ENCODE assay signal across 9 cellular contexts in genomic region chr10:73965890-73966768, GRCh38. TPM values are rescaled to one million over a fixed set of nuclear protein-coding genes. Genes with fewer than 3 reads are reported as not detected.
DNase-seq lines count a peak whose midpoint lies in the region; ATAC-seq and TF ChIP-seq lines count a peak whose summit lies in the region.
"Had no signal": no experiment of that assay in that cellular context is flagged by ENCODE, and none has a peak within 500 bp of the region (broad histone marks: within the 10 kb centered on the region; RNA-seq: fewer than 3 reads in every experiment).

No MANE protein-coding gene starts in this region.

- in situ Hi-C loops in T47D (cut with HindIII; ENCODE audit: low pct_unique_long_range_greater_than_20kb, low sequenced_read_pairs): no loop called here

- peaks cover 5% of the 10 kb centered on the region for H3K4me1 Mint-ChIP-seq in activated naive CD8-positive, alpha-beta T cell treated with anti-CD3 and anti-CD28 coated beads, Interleukin-2, amount 50 U/mL, for 24 hours
- H3K4me1 Mint-ChIP-seq in natural killer cell treated with Interleukin-12 subunit alpha and Interleukin-12 subunit beta and Interleukin-15 and Interleukin-18, amount 100 ng/mL, for 72 hours (ENCODE audit: low read depth in 2 of 2): peaks cover 35 to 38% of the 10 kb centered on the region in 2 donors

- H3K4me2 ChIP-seq in skeletal muscle satellite cell (ENCODE audit: low read length): peak overlapping the region; percentile 67

- no peak for ATAC-seq in activated naive CD8-positive, alpha-beta T cell treated with anti-CD3 and anti-CD28 coated beads, Interleukin-2, amount 50 U/mL, for 24 hours
- ATAC-seq in natural killer cell treated with Interleukin-12 subunit alpha and Interleukin-12 subunit beta and Interleukin-15 and Interleukin-18, amount 100 ng/mL, for 72 hours: no peak

- TF ChIP-seq CTCF in AG04450 (IDR thresholded peaks at IDR 0.05; ENCODE audit: low read depth, low read length): no peak

- H3K9me3 Mint-ChIP-seq in activated naive CD8-positive, alpha-beta T cell treated with anti-CD3 and anti-CD28 coated beads, Interleukin-2, amount 50 U/mL, for 24 hours: no peaks in the 10 kb centered on the region
- H3K9me3 Mint-ChIP-seq in natural killer cell treated with Interleukin-12 subunit alpha and Interleukin-12 subunit beta and Interleukin-15 and Interleukin-18, amount 100 ng/mL, for 72 hours: no peaks in the 10 kb centered on the region
- H3K9me3 Mint-ChIP-seq: activated naive CD4-positive, alpha-beta T cell treated with anti-CD3 and anti-CD28 coated beads, Interleukin-2, amount 50 U/mL, for 24 hours had no signal

- DNase-seq in AG04450 (ENCODE audit: low read depth, low spot score) (peak; percentile 98), NCI-H1048 (lab: John Stamatoyannopoulos, UW) (peak; percentile 28), T47D (ENCODE audit: low read depth in 1 of 2, low spot score in 1 of 2) (peak; percentile 65 to 86), iPS-NIHi11 (ENCODE audit: low spot score) (peak; percentile 92), NK-92 (lab: John Stamatoyannopoulos, UW; ENCODE audit: unreplicated experiment) (no peak)
- DNase-seq in activated naive CD8-positive, alpha-beta T cell treated with anti-CD3 and anti-CD28 coated beads, Interleukin-2, amount 50 U/mL, for 24 hours: no peak
- DNase-seq in natural killer cell treated with Interleukin-12 subunit alpha and Interleukin-12 subunit beta and Interleukin-15 and Interleukin-18, amount 100 ng/mL, for 72 hours (ENCODE audit: low spot score): no peak

- POLR2A ChIA-PET in AG04450 (lab: Yijun Ruan, JAX): interaction anchor here (0.5 to 2.4 kb wide), 13 partner anchors 10 to 120 kb away, joined by 3 to 20 read pairs (median 4); partner anchors contain the start of gene VCL

- no peaks in the 10 kb centered on the region for H3K27me3 Mint-ChIP-seq in activated naive CD8-positive, alpha-beta T cell treated with anti-CD3 and anti-CD28 coated beads, Interleukin-2, amount 50 U/mL, for 24 hours
- H3K27me3 Mint-ChIP-seq in natural killer cell treated with Interleukin-12 subunit alpha and Interleukin-12 subunit beta and Interleukin-15 and Interleukin-18, amount 100 ng/mL, for 72 hours: no peaks in the 10 kb centered on the region
- H3K27me3 Mint-ChIP-seq: activated naive CD4-positive, alpha-beta T cell treated with anti-CD3 and anti-CD28 coated beads, Interleukin-2, amount 50 U/mL, for 24 hours had no signal

- no peaks in the 10 kb centered on the region for H3K36me3 ChIP-seq in skeletal muscle satellite cell (ENCODE audit: insufficient read depth, low read length)

- H3K9me3 ChIP-seq in AG04450 (ENCODE audit: control insufficient read depth, insufficient read depth, low read length): no peaks in the 10 kb centered on the region
- no peaks in the 10 kb centered on the region for H3K9me3 ChIP-seq in skeletal muscle satellite cell (replicated peaks; ENCODE audit: low read length)

- H3K4me1 ChIP-seq in skeletal muscle satellite cell (ENCODE audit: control insufficient read depth, insufficient read depth, low read length): peaks cover 23% of the 10 kb centered on the region

- CTCF ChIA-PET in AG04450 (lab: Charles Lee): interaction anchor here (0.8 to 3.2 kb wide), 4 partner anchors 10 to 80 kb away, joined by 3 to 16 read pairs (median 4); no protein-coding TSS in a partner anchor

- peak overlapping the region; percentile 62 for H3K9ac ChIP-seq in skeletal muscle satellite cell (ENCODE audit: low read depth, low read length)

- peak overlapping the region; percentile 97 for H3K27ac ChIP-seq in AG04450 (ENCODE audit: low read depth, low read length)

- H3K4me3 Mint-ChIP-seq in activated naive CD8-positive, alpha-beta T cell treated with anti-CD3 and anti-CD28 coated beads, Interleukin-2, amount 50 U/mL, for 24 hours: no peak overlapping the region
- no peak overlapping the region for H3K4me3 Mint-ChIP-seq in natural killer cell treated with Interleukin-12 subunit alpha and Interleukin-12 subunit beta and Interleukin-15 and Interleukin-18, amount 100 ng/mL, for 72 hours
- H3K4me3 Mint-ChIP-seq: activated naive CD4-positive, alpha-beta T cell treated with anti-CD3 and anti-CD28 coated beads, Interleukin-2, amount 50 U/mL, for 24 hours had no signal

- H3K36me3 Mint-ChIP-seq in activated naive CD8-positive, alpha-beta T cell treated with anti-CD3 and anti-CD28 coated beads, Interleukin-2, amount 50 U/mL, for 24 hours (ENCODE audit: low read depth): no peaks in the 10 kb centered on the region
- no peaks in the 10 kb centered on the region for H3K36me3 Mint-ChIP-seq in natural killer cell treated with Interleukin-12 subunit alpha and Interleukin-12 subunit beta and Interleukin-15 and Interleukin-18, amount 100 ng/mL, for 72 hours
- H3K36me3 Mint-ChIP-seq: activated naive CD4-positive, alpha-beta T cell treated with anti-CD3 and anti-CD28 coated beads, Interleukin-2, amount 50 U/mL, for 24 hours had no signal

- H3K27me3 ChIP-seq in AG04450 (ENCODE audit: control insufficient read depth, insufficient read depth, low read length): no peaks in the 10 kb centered on the region
- no peaks in the 10 kb centered on the region for H3K27me3 ChIP-seq in skeletal muscle satellite cell (ENCODE audit: control insufficient read depth, insufficient read depth, low read length)

- H3K4me3 ChIP-seq in AG04450 (ENCODE audit: low read depth, low read length) (peak overlapping the region; percentile 5), skeletal muscle satellite cell (ENCODE audit: low read length) (peak overlapping the region; percentile 42)

- no peak overlapping the region for H3K27ac Mint-ChIP-seq in activated naive CD8-positive, alpha-beta T cell treated with anti-CD3 and anti-CD28 coated beads, Interleukin-2, amount 50 U/mL, for 24 hours
- H3K27ac Mint-ChIP-seq in natural killer cell treated with Interleukin-12 subunit alpha and Interleukin-12 subunit beta and Interleukin-15 and Interleukin-18, amount 100 ng/mL, for 72 hours: peak overlapping the region in 1 of 2 donors; percentile 48
- H3K27ac Mint-ChIP-seq: activated naive CD4-positive, alpha-beta T cell treated with anti-CD3 and anti-CD28 coated beads, Interleukin-2, amount 50 U/mL, for 24 hours had no signal

RNA-seq across cellular contexts. Expression of gene VCL, which starts 31.8 kb away (rescaled TPM):
- 313 and 327 TPM in 2 replicates for polyA plus RNA-seq in AG04450 (2011; rRNA removed)
- 306 and 321 TPM in 2 replicates for polyA minus RNA-seq in AG04450 (2011; rRNA and poly(A)+ RNA removed)
- total RNA-seq in skeletal muscle satellite cell (2012; rRNA removed): 116 and 137 TPM in 2 replicates
- total RNA-seq in natural killer cell treated with Interleukin-12 subunit alpha and Interleukin-12 subunit beta and Interleukin-15 and Interleukin-18, amount 100 ng/mL, for 72 hours: 10 to 100 TPM; 42.1 to 51.4 TPM

RNA-seq across cellular contexts. Expression of gene PLAU, which starts 55.2 kb away (rescaled TPM):
- 241 and 329 TPM in 2 replicates for polyA plus RNA-seq in AG04450 (2011; rRNA removed)
- polyA minus RNA-seq in AG04450 (2011; rRNA and poly(A)+ RNA removed): 140 and 188 TPM in 2 replicates
- total RNA-seq in skeletal muscle satellite cell (2012; rRNA removed): 41.6 and 76.4 TPM in 2 replicates
- not detected for total RNA-seq in natural killer cell treated with Interleukin-12 subunit alpha and Interleukin-12 subunit beta and Interleukin-15 and Interleukin-18, amount 100 ng/mL, for 72 hours

Comparison
In these comparisons a context has a peak if more than half of its experiments do, and no peak if none do; other contexts are left out.
1. DNase-seq: peak in AG04450 (single experiment), NCI-H1048 (single experiment), T47D (2 of 2) and iPS-NIHi11 (single experiment); none in activated naive CD8-positive, alpha-beta T cell treated with anti-CD3 and anti-CD28 coated beads, Interleukin-2, amount 50 U/mL, for 24 hours (single experiment), natural killer cell treated with Interleukin-12 subunit alpha and Interleukin-12 subunit beta and Interleukin-15 and Interleukin-18, amount 100 ng/mL, for 72 hours (single experiment) and NK-92 (single experiment).